20 cellular contexts compared by ENCODE assay signal in the genomic region with DNA sequence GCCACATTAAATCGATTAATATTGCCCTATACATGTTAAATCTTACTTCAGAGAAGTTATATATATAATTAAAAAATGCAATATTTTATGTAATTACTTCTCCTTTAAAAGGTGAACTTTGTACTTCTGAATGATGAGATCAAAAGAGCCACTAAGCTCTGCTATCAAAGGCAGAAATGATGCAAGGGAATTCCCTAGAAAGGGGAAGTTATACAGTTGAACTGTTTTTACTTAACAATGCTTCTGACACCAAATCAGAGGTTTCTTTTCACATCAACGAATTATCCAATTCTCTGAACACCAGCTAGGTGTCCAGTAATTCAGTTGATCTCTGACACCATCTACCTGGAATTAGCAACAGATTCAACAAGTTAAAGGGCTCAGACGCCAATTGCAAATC.
A peak's percentile ranks its signal among the peaks of the same experiment; 100 is the strongest.
DNase-seq lines count a peak whose midpoint lies in the region; ATAC-seq lines count a peak whose summit lies in the region.
"Had no signal": no experiment of that assay in that cellular context is flagged by ENCODE, and none has a peak within 500 bp of the region (broad histone marks: within the 10 kb centered on the region; RNA-seq: fewer than 3 reads in every experiment).

No MANE protein-coding gene starts in this region.

- peak; percentile 57 for ATAC-seq in naive thymus-derived CD4-positive, alpha-beta T cell
- ATAC-seq in HG02938 (IDR thresholded peaks at IDR 0.05; ENCODE audit: unreplicated experiment) = no peak
- ATAC-seq: T-helper 17 cell had no signal

- H3K4me1 ChIP-seq in naive thymus-derived CD4-positive, alpha-beta T cell (ENCODE audit: control insufficient read depth in 2 of 2, insufficient read depth in 2 of 2, low read length in 2 of 2) = no peaks in the 10 kb centered on the region
- H3K4me1 ChIP-seq: SJCRH30 had no signal

- H3K27ac Mint-ChIP-seq in naive thymus-derived CD4-positive, alpha-beta T cell = no peak overlapping the region
- H3K27ac Mint-ChIP-seq: H9, HFFc6, IgD-negative memory B cell, T-helper 17 cell had no signal

- intact Hi-C loops in naive thymus-derived CD4-positive, alpha-beta T cell (cut with micrococcal nuclease) = no loop called here

- H3K9me3 Mint-ChIP-seq in naive thymus-derived CD4-positive, alpha-beta T cell = peaks cover 0 to 3% (median 0%) of the 10 kb centered on the region in 11 donors
- H3K9me3 Mint-ChIP-seq: H9, IgD-negative memory B cell had no signal

- H3K4me1 Mint-ChIP-seq in naive thymus-derived CD4-positive, alpha-beta T cell = peaks cover 0 to 8% (median 0%) of the 10 kb centered on the region in 7 donors
- H3K4me1 Mint-ChIP-seq: H9 had no signal

- CTCF ChIA-PET in naive thymus-derived CD4-positive, alpha-beta T cell (lab: Charles Lee) = no interaction called here

- H3K9me3 ChIP-seq in naive thymus-derived CD4-positive, alpha-beta T cell (ENCODE audit: control insufficient read depth in 2 of 3, low read length in 3 of 3) = no peaks in the 10 kb centered on the region
- H3K9me3 ChIP-seq: SJCRH30 had no signal

- peak; percentile 1 for DNase-seq in GF-D8 (lab: John Stamatoyannopoulos, UW)
- DNase-seq in MV-4-11 (lab: John Stamatoyannopoulos, UW) = peak; percentile 83
- DNase-seq in SKM-1 (lab: John Stamatoyannopoulos, UW; ENCODE audit: unreplicated experiment) = peak; percentile 11
- peak in 1 of 9 donors; percentile 6 for DNase-seq in naive thymus-derived CD4-positive, alpha-beta T cell
- DNase-seq in mesenteric fat pad (ENCODE audit: low spot score) = no peak
- DNase-seq in amygdala (lab: John Stamatoyannopoulos, UW) = no peak
- DNase-seq: DMS53, GDM1, H9, HFFc6, NCI-H1048, NCI-H1417 treated with DMSO at 0.1 percent for 48 hours, NCI-H187, NCI-H446, NCI-H526 treated with DMSO at 0.1 percent for 48 hours, SJCRH30, T-helper 17 cell had no signal

- no peaks in the 10 kb centered on the region for H3K27me3 ChIP-seq in naive thymus-derived CD4-positive, alpha-beta T cell (ENCODE audit: control insufficient read depth in 2 of 2, insufficient read depth in 2 of 2, low read length in 2 of 2)

- H3K36me3 Mint-ChIP-seq in naive thymus-derived CD4-positive, alpha-beta T cell = no peaks in the 10 kb centered on the region
- H3K36me3 Mint-ChIP-seq: CD14-positive monocyte, IgD-negative memory B cell had no signal

- POLR2A ChIA-PET in naive thymus-derived CD4-positive, alpha-beta T cell (lab: Charles Lee) = interaction anchor here (0.5 to 0.8 kb wide), 2 partner anchors 11 to 399 kb away, joined by 3 read pairs; no protein-coding TSS in a partner anchor

- no peak overlapping the region for H3K27ac ChIP-seq in naive thymus-derived CD4-positive, alpha-beta T cell (ENCODE audit: low read depth, low read length)
- H3K27ac ChIP-seq: SJCRH30 had no signal

- H3K4me3 ChIP-seq in naive thymus-derived CD4-positive, alpha-beta T cell (ENCODE audit: low read length) = no peak overlapping the region
- H3K4me3 ChIP-seq: SJCRH30 had no signal

- H3K4me3 Mint-ChIP-seq in naive thymus-derived CD4-positive, alpha-beta T cell = no peak overlapping the region
- H3K4me3 Mint-ChIP-seq: H9, HFFc6, IgD-negative memory B cell, T-helper 17 cell had no signal

- H3K36me3 ChIP-seq in naive thymus-derived CD4-positive, alpha-beta T cell (ENCODE audit: control insufficient read depth in 2 of 3, insufficient read depth in 3 of 3, low read length in 3 of 3) = no peaks in the 10 kb centered on the region
- H3K36me3 ChIP-seq: SJCRH30 had no signal

- no peaks in the 10 kb centered on the region for H3K27me3 Mint-ChIP-seq in naive thymus-derived CD4-positive, alpha-beta T cell
- H3K27me3 Mint-ChIP-seq: IgD-negative memory B cell had no signal

Comparison
In these comparisons a context has a peak if more than half of its experiments do, and no peak if none do; other contexts are left out.
1. DNase-seq: peak in GF-D8 (single experiment), MV-4-11 (single experiment) and SKM-1 (single experiment); none in mesenteric fat pad (single experiment) and amygdala (0 of 56).